Comparison of ENCODE assay signal across 10 cellular contexts in the genomic region with DNA sequence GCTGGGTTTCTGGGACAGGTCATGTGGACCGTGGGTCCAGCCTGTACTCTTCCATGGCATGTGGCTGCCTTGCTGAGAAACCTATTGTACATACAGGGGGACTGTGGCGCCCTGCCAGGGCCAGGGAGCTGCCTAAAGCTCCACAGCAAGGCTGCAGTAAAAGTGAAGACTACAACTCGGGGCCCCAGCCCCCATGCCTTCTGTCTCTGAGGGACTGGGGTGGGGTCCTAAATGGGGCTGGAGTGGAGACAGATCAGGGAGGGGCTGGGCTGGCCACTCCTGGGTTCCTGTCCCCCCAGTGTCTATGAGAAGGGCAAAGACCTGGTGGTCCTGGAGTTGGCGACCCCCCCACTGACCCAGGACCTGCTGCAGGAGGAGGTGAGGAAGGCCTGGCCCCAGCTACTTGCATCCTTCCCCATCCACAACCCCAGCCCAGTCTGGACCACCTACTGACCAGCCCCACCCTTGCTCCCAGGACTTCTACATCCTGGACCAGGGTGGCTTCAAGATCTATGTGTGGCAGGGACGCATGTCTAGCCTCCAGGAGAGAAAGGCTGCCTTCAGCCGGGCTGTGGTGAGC. TPM values are rescaled to one million over a fixed set of nuclear protein-coding genes. Genes with fewer than 3 reads are reported as not detected.
A peak's percentile ranks its signal among the peaks of the same experiment; 100 is the strongest.
DNase-seq lines count a peak whose midpoint lies in the region; ATAC-seq, FAIRE-seq and TF ChIP-seq lines count a peak whose summit lies in the region.
"Had no signal": no experiment of that assay in that cellular context is flagged by ENCODE, and none has a peak within 500 bp of the region (broad histone marks: within the 10 kb centered on the region; RNA-seq: fewer than 3 reads in every experiment).

No MANE protein-coding gene starts in this region.

- CTCF ChIA-PET in K562 (lab: Yijun Ruan, JAX; ENCODE audit: low intra/inter-chr PET ratio), result interaction anchor here (1.2 kb wide), 1 partner anchor 15 kb away, joined by 4 read pairs; no protein-coding TSS in a partner anchor

- peaks cover 5% of the 10 kb centered on the region for H3K9me1 ChIP-seq in K562 (ENCODE audit: control insufficient read depth, insufficient read depth, low read length)

- no peak for TF ChIP-seq POLR2A in K562 (conservative IDR thresholded peaks at IDR 0.05)
- TF ChIP-seq POLR2A in suprapubic skin (IDR thresholded peaks at IDR 0.05), result no peak

- H3K79me1 ChIP-seq in mesendoderm (ENCODE audit: low read length), result no peaks in the 10 kb centered on the region

- H3K27me3 Mint-ChIP-seq in T-helper 1 cell treated with Interleukin-12 subunit alpha and Interleukin-12 subunit beta and Interleukin-4 antibody, amounts not matched to agents 30 μg/mL and 1 μg/mL, for 36 hours (ENCODE audit: low read depth), result no peaks in the 10 kb centered on the region

- H2BK5ac ChIP-seq in mesendoderm (ENCODE audit: low read length), result no peak overlapping the region

- H3K4me2 ChIP-seq in K562 (ENCODE audit: insufficient read depth, low read length), result peak overlapping the region; percentile 91; the same call in 1 of the 2 replicates
- no peak overlapping the region for H3K4me2 ChIP-seq in mesendoderm (ENCODE audit: low read length)

- peaks cover 22% of the 10 kb centered on the region for H3K36me3 Mint-ChIP-seq in T-helper 1 cell treated with Interleukin-12 subunit alpha and Interleukin-12 subunit beta and Interleukin-4 antibody, amounts not matched to agents 30 μg/mL and 1 μg/mL, for 36 hours (ENCODE audit: low read depth)

- H2BK15ac ChIP-seq in mesendoderm (replicated peaks; ENCODE audit: low read depth), result no peak overlapping the region

- H3K9ac ChIP-seq in K562 (ENCODE audit: insufficient read depth in 1 of 2, low read depth in 2 of 2, low read length in 2 of 2) (peak overlapping the region; percentile 89 to 92), mesendoderm (ENCODE audit: low read length) (peak overlapping the region; percentile 86)

- H3K9me3 Mint-ChIP-seq in T-helper 1 cell treated with Interleukin-12 subunit alpha and Interleukin-12 subunit beta and Interleukin-4 antibody, amounts not matched to agents 30 μg/mL and 1 μg/mL, for 36 hours, result no peaks in the 10 kb centered on the region

- H3K56ac ChIP-seq in mesendoderm (ENCODE audit: low read length), result peak overlapping the region; percentile 93

- H3K36me3 ChIP-seq in K562 (ENCODE audit: control insufficient read depth, insufficient read depth, low read length), result peaks cover 63% of the 10 kb centered on the region
- H3K36me3 ChIP-seq in mesendoderm (ENCODE audit: control insufficient read depth, insufficient read depth, low read length), result no peaks in the 10 kb centered on the region
- peaks cover 25% of the 10 kb centered on the region for H3K36me3 ChIP-seq in suprapubic skin

- DNase-seq in T-helper 1 cell (no peak), K562 (ENCODE audit: extremely low read depth in 1 of 4, low spot score in 3 of 4) (no peak), mesendoderm (no peak), suprapubic skin (ENCODE audit: low spot score in 2 of 2) (peak in 1 of 2 donors; percentile 69), NCI-H446 (lab: John Stamatoyannopoulos, UW) (no peak), NCI-H345 treated with DMSO at 0.1 percent for 48 hours (lab: John Stamatoyannopoulos, UW; ENCODE audit: unreplicated experiment) (no peak), cerebellum (ENCODE audit: low spot score) (no peak)

- H3K4me3 ChIP-seq in K562 (no peak overlapping the region), mesendoderm (ENCODE audit: low read length) (no peak overlapping the region), suprapubic skin (no peak overlapping the region)

- POLR2A ChIA-PET in K562 (lab: Yijun Ruan, JAX), result interaction anchor here (1.4 kb wide), 2 partner anchors 13 to 123 kb away, joined by 5 to 7 read pairs; no protein-coding TSS in a partner anchor

- in situ Hi-C loops in K562 (cut with MboI), result no loop called here

- no peak for TF ChIP-seq CTCF in K562 (IDR thresholded peaks at IDR 0.05 in 2 of 3, conservative IDR thresholded peaks at IDR 0.05 in 1 of 3; ENCODE audit: insufficient read depth in 2 of 3, low read depth in 1 of 3, low read length in 3 of 3)
- TF ChIP-seq CTCF in suprapubic skin (IDR thresholded peaks at IDR 0.05), result no peak

- TF ChIP-seq RAD21 in K562 (CRISPR knock-in tag; conservative IDR thresholded peaks at IDR 0.05 in 1 of 2, IDR thresholded peaks at IDR 0.05 in 1 of 2), result no peak

- H3K9me3 ChIP-seq in K562 (replicated peaks; ENCODE audit: control insufficient read depth, insufficient read depth, low read depth, low read length) (no peaks in the 10 kb centered on the region), suprapubic skin (no peaks in the 10 kb centered on the region)

- intact Hi-C loops in K562 (cut with micrococcal nuclease), result no loop called here

- H4K8ac ChIP-seq in mesendoderm (ENCODE audit: low read depth, low read length), result no peak overlapping the region

- FAIRE-seq in K562 (lab: Jason Lieb, UNC), result no peak
- FAIRE-seq: A204.1 had no signal

- H3K27ac Mint-ChIP-seq in T-helper 1 cell treated with Interleukin-12 subunit alpha and Interleukin-12 subunit beta and Interleukin-4 antibody, amounts not matched to agents 30 μg/mL and 1 μg/mL, for 36 hours, result peak overlapping the region; percentile 92

- H3K23ac ChIP-seq in mesendoderm (ENCODE audit: low read length), result no peak overlapping the region

- H3K27me3 ChIP-seq in K562 (ENCODE audit: control insufficient read depth in 2 of 2, insufficient read depth in 2 of 2, low read length in 2 of 2) (no peaks in the 10 kb centered on the region), mesendoderm (ENCODE audit: insufficient read depth, low read length, poor library complexity) (no peaks in the 10 kb centered on the region), suprapubic skin (no peaks in the 10 kb centered on the region)

- H3K4me1 ChIP-seq in K562 (replicated peaks in 1 of 2; ENCODE audit: control insufficient read depth in 2 of 2, insufficient read depth in 2 of 2, low read length in 2 of 2) (peaks cover 51% of the 10 kb centered on the region in 2 experiments), mesendoderm (ENCODE audit: control insufficient read depth, low read depth, low read length) (peaks cover 6% of the 10 kb centered on the region), suprapubic skin (peaks cover 43% of the 10 kb centered on the region)

- H3K27ac ChIP-seq in K562 (ENCODE audit: extremely low read depth, low read depth, low read length) (peak overlapping the region; percentile 92), mesendoderm (ENCODE audit: low read depth, low read length) (no peak overlapping the region), suprapubic skin (peak overlapping the region; percentile 77)

- no peaks in the 10 kb centered on the region for H4K20me1 ChIP-seq in K562 (replicated peaks; ENCODE audit: control insufficient read depth, insufficient read depth, low read length)

- no peak for TF ChIP-seq EP300 in K562 (IDR thresholded peaks at IDR 0.05; ENCODE audit: low read length)
- no peak for TF ChIP-seq EP300 in suprapubic skin (IDR thresholded peaks at IDR 0.05)

- no peak overlapping the region for H4K5ac ChIP-seq in mesendoderm (ENCODE audit: low read length)

- no peak overlapping the region for H2AK5ac ChIP-seq in mesendoderm (ENCODE audit: low read length)

- no TSS peak for BruUV-seq in K562 (replicated peaks; lab: Mats Ljungman, UMichigan)

- peak overlapping the region; percentile 92 for H2AFZ ChIP-seq in K562 (ENCODE audit: low read depth, low read length)

- no peak for ATAC-seq in K562

- peaks cover 22% of the 10 kb centered on the region for H3K79me2 ChIP-seq in K562 (ENCODE audit: control insufficient read depth, insufficient read depth, low read length)
- no peaks in the 10 kb centered on the region for H3K79me2 ChIP-seq in mesendoderm (ENCODE audit: control insufficient read depth, insufficient read depth, low read length)

- H3K18ac ChIP-seq in mesendoderm (ENCODE audit: low read length), result no peak overlapping the region

- H3K4ac ChIP-seq in mesendoderm (ENCODE audit: low read depth, low read length), result no peak overlapping the region

- WGBS in K562 (ENCODE audit: insufficient coverage, low coverage, missing lambda C conversion rate), result 62% methylated on average over 6 of the region's 6 CpGs
- no CpG with 5 or more reads among the region's 6 CpGs for WGBS in mesendoderm (ENCODE audit: extremely low coverage, insufficient coverage, low lambda C conversion rate)
- WGBS in suprapubic skin, result 84% methylated on average over 6 of the region's 6 CpGs

- H2BK120ac ChIP-seq in mesendoderm (ENCODE audit: low read depth, low read length), result no peak overlapping the region

- H3K4me3 Mint-ChIP-seq in T-helper 1 cell treated with Interleukin-12 subunit alpha and Interleukin-12 subunit beta and Interleukin-4 antibody, amounts not matched to agents 30 μg/mL and 1 μg/mL, for 36 hours, result peak overlapping the region; percentile 61

- H3K4me1 Mint-ChIP-seq in T-helper 1 cell treated with Interleukin-12 subunit alpha and Interleukin-12 subunit beta and Interleukin-4 antibody, amounts not matched to agents 30 μg/mL and 1 μg/mL, for 36 hours (ENCODE audit: low read depth), result peaks cover 48% of the 10 kb centered on the region

RNA-seq across cellular contexts. Expression of a gene that starts 7.3 kb away (rescaled TPM):
- 21.1 and 67.2 TPM in 2 replicates for total RNA-seq in K562 (2011; cell fraction: chromatin; rRNA removed; ENCODE audit: low replicate concordance)
- 38.7 and 48.8 TPM in 2 replicates for total RNA-seq in K562 (2011; cell fraction: nucleolus; rRNA removed)
- total RNA-seq in K562 (2011; cell fraction: nucleoplasm; rRNA removed), result 25.6 and 29.8 TPM in 2 replicates
- total RNA-seq in K562 (2014; rRNA removed) (12.6 and 17.4 TPM in 2 replicates), K562 (2014; rRNA removed; fragmentation: Illumina TruSeq; extraction: Trizol) (3.3 and 4.3 TPM in 2 replicates), K562 (2015; rRNA removed; fragmentation: Illumina TruSeq; extraction: Trizol) (8.8 and 9.2 TPM in 2 replicates), K562 (2021) (12.4 and 13.4 TPM in 2 replicates), suprapubic skin (10 to 100 TPM; 13.2 to 16.7 (median 15.0) TPM), cerebellum (8.6 TPM)
- polyA plus RNA-seq in K562 (2011; rRNA removed) (7.7 and 10.6 TPM in 2 replicates), K562 (2014; fragmentation: Illumina TruSeq; extraction: Trizol) (8.7 and 9.8 TPM in 2 replicates), K562 (2014; fragmentation: Nextera tagmentation; extraction: Ambion mirVana) (under 1 TPM; 0.11 to 0.49 TPM), K562 (2014; rRNA removed) (16.0 and 18.1 TPM in 2 replicates)
- 9.8 and 17.0 TPM in 2 replicates for polyA plus RNA-seq in K562 (2011; cell fraction: cytosol; rRNA removed)
- 51.3 and 85.1 TPM in 2 replicates for polyA plus RNA-seq in K562 (2011; cell fraction: nucleus; rRNA removed)
- polyA plus RNA-seq in K562 (2012), result 10.0 and 15.4 TPM in 2 replicates
- 10.8 and 11.9 TPM in 2 replicates for polyA minus RNA-seq in K562 (2011; rRNA and poly(A)+ RNA removed)
- polyA minus RNA-seq in K562 (2011; cell fraction: cytosol; rRNA and poly(A)+ RNA removed), result 2.6 and 4.9 TPM in 2 replicates
- polyA minus RNA-seq in K562 (2011; cell fraction: nucleus; rRNA and poly(A)+ RNA removed), result 32.0 and 33.5 TPM in 2 replicates
- 1.9 TPM for polyA plus RNA-seq in mesendoderm (2013, experiment 1 of 2)
- polyA plus RNA-seq in mesendoderm (2013, experiment 2 of 2), result 2.2 TPM

RNA-seq across cellular contexts. Expression of a gene that starts 31.6 kb away (rescaled TPM):
- total RNA-seq in K562 (2011; cell fraction: chromatin; rRNA removed; ENCODE audit: low replicate concordance), result 283 and 655 TPM in 2 replicates
- total RNA-seq in K562 (2011; cell fraction: nucleolus; rRNA removed), result 463 and 540 TPM in 2 replicates
- 244 and 351 TPM in 2 replicates for total RNA-seq in K562 (2011; cell fraction: nucleoplasm; rRNA removed)
- total RNA-seq in K562 (2014; rRNA removed) (152 and 190 TPM in 2 replicates), K562 (2014; rRNA removed; fragmentation: Illumina TruSeq; extraction: Trizol) (60.7 and 88.3 TPM in 2 replicates), K562 (2015; rRNA removed; fragmentation: Illumina TruSeq; extraction: Trizol) (47.5 and 50.1 TPM in 2 replicates), K562 (2021) (149 and 161 TPM in 2 replicates), suprapubic skin (10 to 100 TPM; 32.3 to 42.2 (median 39.3) TPM), cerebellum (8.4 TPM)
- polyA plus RNA-seq in K562 (2011; rRNA removed) (209 and 284 TPM in 2 replicates), K562 (2014; fragmentation: Illumina TruSeq; extraction: Trizol) (135 and 145 TPM in 2 replicates), K562 (2014; fragmentation: Nextera tagmentation; extraction: Ambion mirVana) (10 to 100 TPM in 1 of 2 experiments, 1 to 10 TPM in 1; 5.4 to 11.0 TPM), K562 (2014; rRNA removed) (116 and 140 TPM in 2 replicates)
- polyA plus RNA-seq in K562 (2011; cell fraction: cytosol; rRNA removed), result 214 and 249 TPM in 2 replicates
- polyA plus RNA-seq in K562 (2011; cell fraction: nucleus; rRNA removed), result 1,089 and 1,150 TPM in 2 replicates
- polyA plus RNA-seq in K562 (2012), result 67.9 and 83.7 TPM in 2 replicates
- polyA minus RNA-seq in K562 (2011; rRNA and poly(A)+ RNA removed), result 191 and 192 TPM in 2 replicates
- polyA minus RNA-seq in K562 (2011; cell fraction: cytosol; rRNA and poly(A)+ RNA removed), result 144 and 183 TPM in 2 replicates
- 158 and 240 TPM in 2 replicates for polyA minus RNA-seq in K562 (2011; cell fraction: nucleus; rRNA and poly(A)+ RNA removed)
- polyA plus RNA-seq in mesendoderm (2013, experiment 1 of 2), result 6.8 TPM
- 6.6 TPM for polyA plus RNA-seq in mesendoderm (2013, experiment 2 of 2)

RNA-seq across cellular contexts. Expression of a gene that starts 41.1 kb away (rescaled TPM):
- total RNA-seq in K562 (2011; cell fraction: chromatin; rRNA removed; ENCODE audit: low replicate concordance), result 0.12 TPM in 1 of 2 replicates, not detected in the other
- total RNA-seq in K562 (2011; cell fraction: nucleolus; rRNA removed), result not detected in 2 replicates
- total RNA-seq in K562 (2011; cell fraction: nucleoplasm; rRNA removed), result not detected in 2 replicates
- total RNA-seq in K562 (2014; rRNA removed) (not detected in 2 replicates), K562 (2014; rRNA removed; fragmentation: Illumina TruSeq; extraction: Trizol) (not detected in 2 replicates), K562 (2015; rRNA removed; fragmentation: Illumina TruSeq; extraction: Trizol) (not detected in 2 replicates), K562 (2021) (0.02 TPM in 1 of 2 replicates, not detected in the other), suprapubic skin (1 to 10 TPM in 1 of 4 donors, under 1 TPM in 3; 0.19 to 2.1 (median 0.50) TPM), cerebellum (1.8 TPM)
- polyA plus RNA-seq in K562 (2011; rRNA removed) (not detected in 2 replicates), K562 (2014; fragmentation: Illumina TruSeq; extraction: Trizol) (not detected in 2 replicates), K562 (2014; fragmentation: Nextera tagmentation; extraction: Ambion mirVana) (under 1 TPM; 0.07 to 0.08 TPM), K562 (2014; rRNA removed) (not detected in 2 replicates)
- 0.01 TPM in 1 of 2 replicates, not detected in the other for polyA plus RNA-seq in K562 (2011; cell fraction: cytosol; rRNA removed)
- polyA plus RNA-seq in K562 (2011; cell fraction: nucleus; rRNA removed), result 0.06 and 0.18 TPM in 2 replicates
- 0.10 and 0.18 TPM in 2 replicates for polyA plus RNA-seq in K562 (2012)
- not detected in 2 replicates for polyA minus RNA-seq in K562 (2011; rRNA and poly(A)+ RNA removed)
- polyA minus RNA-seq in K562 (2011; cell fraction: cytosol; rRNA and poly(A)+ RNA removed), result not detected in 2 replicates
- not detected in 2 replicates for polyA minus RNA-seq in K562 (2011; cell fraction: nucleus; rRNA and poly(A)+ RNA removed)
- 0.28 TPM for polyA plus RNA-seq in mesendoderm (2013, experiment 1 of 2)
- polyA plus RNA-seq in mesendoderm (2013, experiment 2 of 2), result 0.25 TPM
- total RNA-seq: pulmonary artery endothelial cell had no signal
